1 cellular context compared by ENCODE assay signal in the genomic region with DNA sequence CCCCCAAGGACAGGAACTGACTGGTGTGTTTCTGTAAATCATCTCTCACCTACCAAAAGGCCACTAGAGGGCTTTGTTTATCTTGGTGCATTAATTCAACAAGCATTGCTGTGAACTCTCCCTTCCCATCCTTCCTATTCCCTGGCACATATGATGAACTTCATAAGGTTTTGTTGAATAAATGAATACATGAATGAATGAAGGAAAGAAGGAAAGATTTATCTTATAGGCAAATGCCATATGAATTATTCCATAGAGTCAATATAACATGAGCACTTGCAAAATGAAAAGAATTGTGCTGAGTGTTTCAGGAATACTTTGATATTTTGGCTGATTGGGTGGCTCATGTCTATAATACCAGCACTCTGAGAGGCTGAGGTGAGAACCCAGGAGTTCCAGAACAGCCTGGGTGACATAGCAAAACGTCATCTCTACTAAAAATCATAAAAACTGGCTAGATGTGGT.
TF ChIP-seq lines count a peak whose summit lies in the region.

No MANE protein-coding gene starts in this region.

TF ChIP-seq in endothelial cell of umbilical vein, 7 proteins besides CTCF, POLR2A, EP300 and RAD21:
- TF ChIP-seq GATA2 (IDR thresholded peaks at IDR 0.05; ENCODE audit: insufficient read depth, insufficient read length, low read depth, low read length) (no peak), POLR2AphosphoS5 (IDR thresholded peaks at IDR 0.05; ENCODE audit: insufficient read depth, low read depth, low read length) (no peak), EZH2 (IDR thresholded peaks at IDR 0.05; ENCODE audit: borderline replicate concordance, low read depth, low read length, severe bottlenecking) (no peak)
